20 cellular contexts compared by ENCODE assay signal in genomic region chr7:23285657-23286646, GRCh38. TPM values are rescaled to one million over a fixed set of nuclear protein-coding genes. Genes with fewer than 3 reads are reported as not detected.
"Had no signal": no experiment of that assay in that cellular context is flagged by ENCODE, and none has a peak within 500 bp of the region (broad histone marks: within the 10 kb centered on the region; RNA-seq: fewer than 3 reads in every experiment).

No MANE protein-coding gene starts in this region.

- H3K27me3 ChIP-seq: cardiac muscle cell had no signal

- H3K4me1 ChIP-seq: psoas muscle had no signal

- DNase-seq: activated CD4-positive, alpha-beta T cell treated with anti-CD3 and anti-CD28 coated beads for 4 hours; activated CD8-positive, alpha-beta memory T cell treated with anti-CD3 and anti-CD28 coated beads for 24 hours; activated naive CD4-positive, alpha-beta T cell treated with anti-CD3 and anti-CD28 coated beads for 36 hours; effector CD4-positive, alpha-beta T cell; foreskin melanocyte; head of caudate nucleus; left colon; mammary epithelial cell; mucosa of descending colon; natural killer cell; occipital lobe; psoas muscle; stimulated activated CD4-positive, alpha-beta T cell treated with anti-CD3 and anti-CD28 coated beads, Interleukin-12 subunit alpha, Interleukin-12 subunit beta, amount 100 ng/mL, for 4 hours; stimulated activated CD8-positive, alpha-beta memory T cell treated with anti-CD3 and anti-CD28 coated beads, Interleukin-4, amount 100 ng/mL, for 48 hours; stimulated activated naive CD8-positive, alpha-beta T cell treated with anti-CD3 and anti-CD28 coated beads, Interleukin-15, amount 100 ng/mL, for 72 hours; WERI-Rb-1 had no signal

- H3K36me3 Mint-ChIP-seq: natural killer cell had no signal

- ATAC-seq: left colon; mucosa of descending colon; natural killer cell; sciatic nerve; stimulated activated naive CD8-positive, alpha-beta T cell treated with anti-CD3 and anti-CD28 coated beads, Interleukin-15, amount 100 ng/mL, for 72 hours had no signal

- H3K4me3 Mint-ChIP-seq: activated naive CD4-positive, alpha-beta T cell treated with anti-CD3 and anti-CD28 coated beads for 36 hours; natural killer cell; stimulated activated naive CD8-positive, alpha-beta T cell treated with anti-CD3 and anti-CD28 coated beads, Interleukin-15, amount 100 ng/mL, for 72 hours had no signal

- H3K27me3 Mint-ChIP-seq: stimulated activated naive CD8-positive, alpha-beta T cell treated with anti-CD3 and anti-CD28 coated beads, Interleukin-15, amount 100 ng/mL, for 72 hours had no signal

- H3K36me3 ChIP-seq: cardiac muscle cell, thoracic aorta, WERI-Rb-1 had no signal

- H3K27ac ChIP-seq: cardiac muscle cell, psoas muscle, thoracic aorta, WERI-Rb-1 had no signal

- H3K9me3 Mint-ChIP-seq: activated naive CD4-positive, alpha-beta T cell treated with anti-CD3 and anti-CD28 coated beads for 36 hours; natural killer cell had no signal

- H3K4me3 ChIP-seq: cardiac muscle cell, mucosa of descending colon, psoas muscle, thoracic aorta had no signal

- H3K9me3 ChIP-seq: mucosa of descending colon, psoas muscle, thoracic aorta had no signal

- H3K27ac Mint-ChIP-seq: activated naive CD4-positive, alpha-beta T cell treated with anti-CD3 and anti-CD28 coated beads for 36 hours; natural killer cell; stimulated activated naive CD8-positive, alpha-beta T cell treated with anti-CD3 and anti-CD28 coated beads, Interleukin-15, amount 100 ng/mL, for 72 hours had no signal

- FAIRE-seq: colon had no signal

RNA-seq across cellular contexts. Expression of gene GPNMB, which starts 39.4 kb away (rescaled TPM):
- total RNA-seq: natural killer cell had no signal
